9 cellular contexts compared by ENCODE assay signal in the genomic region with DNA sequence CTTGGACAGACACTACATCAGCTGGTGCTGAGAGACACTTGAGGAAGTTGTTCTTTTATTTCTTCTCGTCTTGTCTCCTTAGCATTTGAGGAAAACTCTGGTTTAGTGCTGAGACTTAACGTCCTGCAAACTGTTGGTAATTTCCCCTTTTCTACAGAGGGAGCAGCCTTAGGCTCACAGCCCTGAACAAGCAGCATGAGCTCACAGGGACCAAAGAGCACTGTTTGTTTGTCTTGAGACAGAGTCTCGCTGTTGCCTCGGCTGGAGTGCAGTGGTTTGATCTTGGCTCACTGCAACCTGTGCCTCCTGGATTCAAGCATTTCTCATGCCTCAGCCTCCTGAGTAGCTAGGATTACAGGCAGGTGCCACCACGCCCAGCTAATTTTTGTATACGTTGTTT.
"Had no signal": no experiment of that assay in that cellular context is flagged by ENCODE, and none has a peak within 500 bp of the region (broad histone marks: within the 10 kb centered on the region; RNA-seq: fewer than 3 reads in every experiment).

No MANE protein-coding gene starts in this region.

- H2AFZ ChIP-seq: GM23338 had no signal

- FAIRE-seq: H1, K562 had no signal

- H3K27ac ChIP-seq: HL-60 had no signal

- H3K4me3 ChIP-seq: GM23338, HAP-1, K562 had no signal

- H3K4me2 ChIP-seq: GM23338 had no signal

- ATAC-seq: GM23338, HCT116, K562 had no signal

- H3K9me3 ChIP-seq: HAP-1 had no signal

- H3K4me1 ChIP-seq: HAP-1 had no signal

- DNase-seq: H7, HFFc6, IMR-90 had no signal
